Comparison of ENCODE assay signal across 1 cellular context in genomic region chr2:74528600-74529356, GRCh38.
TF ChIP-seq lines count a peak whose summit lies in the region.

No MANE protein-coding gene starts in this region.

TF ChIP-seq in HCT116, 20 proteins besides CTCF, POLR2A, EP300 and RAD21 (continued from another document):
- TF ChIP-seq ZBTB33 (IDR thresholded peaks at IDR 0.05; ENCODE audit: extremely low read depth, insufficient replicate concordance, low read length) (no peak), SP1 (IDR thresholded peaks at IDR 0.05; ENCODE audit: low read depth) (no peak), REST (IDR thresholded peaks at IDR 0.05; ENCODE audit: low read depth) (no peak), YY1 (IDR thresholded peaks at IDR 0.05; ENCODE audit: extremely low read depth, insufficient replicate concordance, low read depth, low read length) (no peak), FOSL1 (IDR thresholded peaks at IDR 0.05; ENCODE audit: low read depth) (no peak), EZH2phosphoT487 (IDR thresholded peaks at IDR 0.05; ENCODE audit: borderline replicate concordance) (no peak), CEBPB (IDR thresholded peaks at IDR 0.05; ENCODE audit: low read depth) (no peak), EZH2 (IDR thresholded peaks at IDR 0.05) (no peak), ELF1 (IDR thresholded peaks at IDR 0.05; ENCODE audit: borderline replicate concordance, low read depth) (no peak), TCF7L2 (IDR thresholded peaks at IDR 0.05; ENCODE audit: borderline replicate concordance, extremely low read depth, insufficient read depth, insufficient read length) (no peak), CBX3 (IDR thresholded peaks at IDR 0.05; ENCODE audit: low read depth) (no peak)
- TF ChIP-seq, protein P1, sequence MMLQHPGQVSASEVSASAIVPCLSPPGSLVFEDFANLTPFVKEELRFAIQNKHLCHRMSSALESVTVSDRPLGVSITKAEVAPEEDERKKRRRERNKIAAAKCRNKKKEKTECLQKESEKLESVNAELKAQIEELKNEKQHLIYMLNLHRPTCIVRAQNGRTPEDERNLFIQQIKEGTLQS (IDR thresholded peaks at IDR 0.05): no peak
TF ChIP-seq in HCT116: peak in this region for 0.
